In the genomic region with DNA sequence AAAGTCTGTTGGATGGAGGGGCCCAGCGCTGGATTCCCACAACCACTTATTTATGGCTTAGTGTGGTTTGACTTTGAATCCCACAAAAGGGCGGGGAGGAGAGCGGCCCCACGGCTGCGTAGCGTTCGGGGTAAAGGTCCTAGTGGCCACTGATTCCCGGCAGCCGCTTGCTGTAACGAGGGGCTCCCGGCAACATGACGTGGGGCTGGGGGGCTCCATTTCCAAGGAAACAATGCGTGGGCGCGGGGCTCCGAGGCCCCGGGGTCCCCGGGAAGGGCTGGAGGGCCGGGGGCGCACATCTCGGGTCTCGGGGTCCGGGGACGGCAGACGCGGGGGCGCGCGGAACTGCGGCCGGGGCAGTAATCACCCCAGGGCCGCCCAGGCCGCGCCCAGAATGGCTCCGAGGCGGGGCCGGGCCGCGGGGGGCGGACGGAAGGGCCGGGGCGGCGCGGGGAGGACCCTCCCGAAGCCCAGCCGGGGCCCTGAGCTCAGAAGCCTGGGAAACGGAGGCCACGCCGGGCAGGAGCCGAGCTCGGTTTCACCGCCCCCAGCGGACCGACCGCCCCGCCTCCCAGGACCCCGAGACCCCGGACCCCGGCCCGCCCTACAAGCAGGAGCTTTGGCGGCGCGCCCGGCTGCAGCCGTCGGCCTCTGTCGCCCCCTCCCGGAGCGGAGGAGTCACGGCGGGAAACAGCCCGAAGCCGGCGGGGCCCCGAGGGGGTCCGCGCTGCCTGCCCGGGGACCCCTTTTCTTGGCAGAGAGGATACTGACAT, we compare ENCODE assay signal across 8 cellular contexts. TPM values are rescaled to one million over a fixed set of nuclear protein-coding genes. Genes with fewer than 3 reads are reported as not detected.
A peak's percentile ranks its signal among the peaks of the same experiment; 100 is the strongest.
DNase-seq lines count a peak whose midpoint lies in the region; ATAC-seq and TF ChIP-seq lines count a peak whose summit lies in the region.

No MANE protein-coding gene starts in this region.

- POLR2A ChIA-PET in AG04450 (lab: Yijun Ruan, JAX): interaction anchor here (0.6 to 2.5 kb wide), 12 partner anchors 10 to 759 kb away, joined by 3 to 25 read pairs (median 4); a partner anchor contains a TSS
- POLR2A ChIA-PET in activated CD8-positive, alpha-beta T cell treated with anti-CD3 and anti-CD28 coated beads, Interleukin-2, amount 10 ng/mL, durations not matched to agents 7 days and 5 days (lab: Charles Lee): interaction anchor here (1.0 kb wide), 1 partner anchor 54 kb away, joined by 4 read pairs; no protein-coding TSS in a partner anchor

- DNase-seq in AG04450 (ENCODE audit: low read depth, low spot score) (peak; percentile 51), NCI-H510A (lab: John Stamatoyannopoulos, UW) (peak; percentile 69), memory B cell (ENCODE audit: low spot score in 2 of 2) (peak; percentile 81 to 94)
- peak; percentile 78 for DNase-seq in activated CD8-positive, alpha-beta T cell treated with anti-CD3 and anti-CD28 coated beads, Interleukin-2, amount 10 ng/mL, durations not matched to agents 7 days and 5 days
- peak; percentile 59 for DNase-seq in effector CD8-positive, alpha-beta T cell (lab: John Stamatoyannopoulos, UW)
- DNase-seq in stimulated activated CD8-positive, alpha-beta memory T cell treated with anti-CD3 and anti-CD28 coated beads, Interleukin-12 subunit alpha, Interleukin-12 subunit beta, amount 100 ng/mL, for 1 hour (ENCODE audit: low read depth): peak; percentile 65

- no peaks in the 10 kb centered on the region for H3K27me3 ChIP-seq in AG04450 (ENCODE audit: control insufficient read depth, insufficient read depth, low read length)

- CTCF ChIA-PET in AG04450 (lab: Charles Lee): interaction anchor here (0.6 to 5.4 kb wide), 32 partner anchors 8 to 769 kb away, joined by 3 to 75 read pairs (median 7); a partner anchor contains a TSS
- CTCF ChIA-PET in activated CD8-positive, alpha-beta T cell treated with anti-CD3 and anti-CD28 coated beads, Interleukin-2, amount 10 ng/mL, durations not matched to agents 7 days and 5 days (lab: Charles Lee): interaction anchor here (0.7 to 5.9 kb wide), 25 partner anchors 16 to 390 kb away, joined by 3 to 121 read pairs (median 5); a partner anchor contains a TSS

- peak overlapping the region; percentile 90 for H3K27ac ChIP-seq in AG04450 (ENCODE audit: low read depth, low read length)

- peak overlapping the region; percentile 78 for H3K27ac Mint-ChIP-seq in activated CD8-positive, alpha-beta T cell treated with anti-CD3 and anti-CD28 coated beads, Interleukin-2, amount 10 ng/mL, durations not matched to agents 7 days and 5 days
- peak overlapping the region; percentile 90 for H3K27ac Mint-ChIP-seq in memory B cell

- H3K4me3 ChIP-seq in AG04450 (ENCODE audit: low read depth, low read length): peak overlapping the region; percentile 64

- H3K4me1 Mint-ChIP-seq in activated CD8-positive, alpha-beta T cell treated with anti-CD3 and anti-CD28 coated beads, Interleukin-2, amount 10 ng/mL, durations not matched to agents 7 days and 5 days (ENCODE audit: low read depth): peaks cover 14% of the 10 kb centered on the region
- H3K4me1 Mint-ChIP-seq in memory B cell: peaks cover 8% of the 10 kb centered on the region

- no peaks in the 10 kb centered on the region for H3K9me3 Mint-ChIP-seq in activated CD8-positive, alpha-beta T cell treated with anti-CD3 and anti-CD28 coated beads, Interleukin-2, amount 10 ng/mL, durations not matched to agents 7 days and 5 days (ENCODE audit: insufficient read depth)
- H3K9me3 Mint-ChIP-seq in memory B cell: no peaks in the 10 kb centered on the region

- TF ChIP-seq CTCF in AG04450 (IDR thresholded peaks at IDR 0.05; ENCODE audit: low read depth, low read length): peak; percentile 74

- H3K4me3 Mint-ChIP-seq in activated CD8-positive, alpha-beta T cell treated with anti-CD3 and anti-CD28 coated beads, Interleukin-2, amount 10 ng/mL, durations not matched to agents 7 days and 5 days: peak overlapping the region; percentile 78
- H3K4me3 Mint-ChIP-seq in memory B cell: peak overlapping the region; percentile 92

- H3K27me3 Mint-ChIP-seq in activated CD8-positive, alpha-beta T cell treated with anti-CD3 and anti-CD28 coated beads, Interleukin-2, amount 10 ng/mL, durations not matched to agents 7 days and 5 days (ENCODE audit: low read depth): peaks cover 23% of the 10 kb centered on the region
- H3K27me3 Mint-ChIP-seq in memory B cell: peaks cover 15% of the 10 kb centered on the region

- no peaks in the 10 kb centered on the region; the same call in 1 of the 2 replicates for H3K9me3 ChIP-seq in AG04450 (ENCODE audit: control insufficient read depth, insufficient read depth, low read length)

- ATAC-seq in GM18520 (IDR thresholded peaks at IDR 0.05; ENCODE audit: unreplicated experiment) (peak; percentile 53), HG03039 (IDR thresholded peaks at IDR 0.05; ENCODE audit: unreplicated experiment) (peak; percentile 75), memory B cell (ENCODE audit: low read depth) (peak; percentile 86)
- ATAC-seq in activated CD8-positive, alpha-beta T cell treated with anti-CD3 and anti-CD28 coated beads, Interleukin-2, amount 10 ng/mL, durations not matched to agents 7 days and 5 days: peak; percentile 95

- H3K36me3 Mint-ChIP-seq in activated CD8-positive, alpha-beta T cell treated with anti-CD3 and anti-CD28 coated beads, Interleukin-2, amount 10 ng/mL, durations not matched to agents 7 days and 5 days (ENCODE audit: low read depth): no peaks in the 10 kb centered on the region
- H3K36me3 Mint-ChIP-seq in memory B cell: no peaks in the 10 kb centered on the region

RNA-seq across cellular contexts. Expression of a gene that starts 11.9 kb away (rescaled TPM):
- 15.5 and 15.6 TPM in 2 replicates for polyA plus RNA-seq in AG04450 (2011; rRNA removed)
- 29.5 and 33.7 TPM in 2 replicates for polyA minus RNA-seq in AG04450 (2011; rRNA and poly(A)+ RNA removed)
- not detected for total RNA-seq in activated CD8-positive, alpha-beta T cell treated with anti-CD3 and anti-CD28 coated beads, Interleukin-2, amount 10 ng/mL, durations not matched to agents 7 days and 5 days

Comparison
In these comparisons a context has a peak if more than half of its experiments do, and no peak if none do; other contexts are left out.
1. Peak in every context shown above with its lines: DNase-seq, ATAC-seq, H3K4me3 ChIP-seq and H3K27ac ChIP-seq.